In the genomic region with DNA sequence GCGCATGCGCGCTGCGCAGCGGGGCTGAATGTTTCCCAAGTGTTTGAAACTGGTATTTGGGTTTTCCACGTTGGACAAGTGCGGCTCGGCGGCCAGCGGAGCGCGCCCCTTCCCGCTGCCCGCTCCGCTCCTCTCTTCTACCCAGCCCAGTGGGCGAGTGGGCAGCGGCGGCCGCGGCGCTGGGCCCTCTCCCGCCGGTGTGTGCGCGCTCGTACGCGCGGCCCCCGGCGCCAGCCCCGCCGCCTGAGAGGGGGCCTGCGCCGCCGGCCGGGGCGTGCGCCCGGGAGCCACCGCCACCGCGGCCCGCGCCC, we compare ENCODE assay signal across 7 cellular contexts. TPM values are rescaled to one million over a fixed set of nuclear protein-coding genes. Genes with fewer than 3 reads are reported as not detected.
DNase-seq lines count a peak whose midpoint lies in the region; ATAC-seq and TF ChIP-seq lines count a peak whose summit lies in the region.

TSS of gene ING1 (plus strand) at position 59 of the 311 bp plus-strand sequence. CDS start 450 bp downstream, outside the sequence.

- H3K9me3 ChIP-seq in iPS-18a (ENCODE audit: control insufficient read depth, low read depth, low read length), result no peaks in the 10 kb centered on the region

- H3K4me3 Mint-ChIP-seq in activated CD8-positive, alpha-beta T cell treated with anti-CD3 and anti-CD28 coated beads for 36 hours, result peak within 1 kb of the TSS; percentile 98
- H3K4me3 Mint-ChIP-seq in stimulated activated memory B cell treated with anti-CD40 and anti-IgM and Interleukin-4, amounts not matched to agents 10 μg/mL and 1 μg/mL and 100 μg/mL, for 72 hours, result peak within 1 kb of the TSS; percentile 96

- no peak for TF ChIP-seq CTCF in activated CD8-positive, alpha-beta T cell treated with anti-CD3 and anti-CD28 coated beads for 36 hours (IDR thresholded peaks at IDR 0.05)

- H3K4me1 ChIP-seq in iPS-18a (ENCODE audit: control insufficient read depth, low read depth, low read length), result peaks cover 9% of the 10 kb centered on the region

- ATAC-seq in HG02798 (IDR thresholded peaks at IDR 0.05; ENCODE audit: poor library complexity, unreplicated experiment), result peak; percentile 0
- no peak for ATAC-seq in activated CD8-positive, alpha-beta T cell treated with anti-CD3 and anti-CD28 coated beads for 36 hours
- ATAC-seq in stimulated activated memory B cell treated with anti-CD40 and anti-IgM and Interleukin-4, amounts not matched to agents 10 μg/mL and 1 μg/mL and 100 μg/mL, for 72 hours, result no peak
- no peak for ATAC-seq in GM18909 (IDR thresholded peaks at IDR 0.05; ENCODE audit: poor library complexity, unreplicated experiment)

- no peaks in the 10 kb centered on the region for H3K36me3 ChIP-seq in iPS-18a (ENCODE audit: control insufficient read depth, low read depth, low read length)

- H3K27me3 Mint-ChIP-seq in activated CD8-positive, alpha-beta T cell treated with anti-CD3 and anti-CD28 coated beads for 36 hours, result no peaks in the 10 kb centered on the region
- no peaks in the 10 kb centered on the region for H3K27me3 Mint-ChIP-seq in stimulated activated memory B cell treated with anti-CD40 and anti-IgM and Interleukin-4, amounts not matched to agents 10 μg/mL and 1 μg/mL and 100 μg/mL, for 72 hours

- peak within 1 kb of the TSS; percentile 99 for H3K4me3 ChIP-seq in iPS-18a (ENCODE audit: low read length)

- intact Hi-C loops in activated CD8-positive, alpha-beta T cell treated with anti-CD3 and anti-CD28 coated beads for 36 hours (cut with micrococcal nuclease), result loop anchor here (5.0 to 10.0 kb wide), 2 partner anchors 101 to 199 kb away; no protein-coding TSS in a partner anchor

- POLR2A ChIA-PET in activated CD8-positive, alpha-beta T cell treated with anti-CD3 and anti-CD28 coated beads for 36 hours (lab: Charles Lee), result interaction anchor here (2.2 kb wide), 1 partner anchor 9 kb away, joined by 6 read pairs; no protein-coding TSS in a partner anchor

- peak within 1 kb of the TSS; percentile 100 for H3K9ac ChIP-seq in iPS-18a (ENCODE audit: low read length)

- H3K27ac ChIP-seq in iPS-18a (ENCODE audit: low read length), result peak within 1 kb of the TSS; percentile 98

- no peak for DNase-seq in activated CD8-positive, alpha-beta T cell treated with anti-CD3 and anti-CD28 coated beads for 36 hours
- DNase-seq in nucleus accumbens (lab: John Stamatoyannopoulos, UW) (no peak), COR-L47 (lab: John Stamatoyannopoulos, UW) (no peak)

- H3K36me3 Mint-ChIP-seq in activated CD8-positive, alpha-beta T cell treated with anti-CD3 and anti-CD28 coated beads for 36 hours (ENCODE audit: low read depth), result peaks cover 4% of the 10 kb centered on the region
- H3K36me3 Mint-ChIP-seq in stimulated activated memory B cell treated with anti-CD40 and anti-IgM and Interleukin-4, amounts not matched to agents 10 μg/mL and 1 μg/mL and 100 μg/mL, for 72 hours, result no peaks in the 10 kb centered on the region

- CTCF ChIA-PET in activated CD8-positive, alpha-beta T cell treated with anti-CD3 and anti-CD28 coated beads for 36 hours (lab: Charles Lee), result no interaction called here

- no peaks in the 10 kb centered on the region for H3K9me3 Mint-ChIP-seq in activated CD8-positive, alpha-beta T cell treated with anti-CD3 and anti-CD28 coated beads for 36 hours
- H3K9me3 Mint-ChIP-seq in stimulated activated memory B cell treated with anti-CD40 and anti-IgM and Interleukin-4, amounts not matched to agents 10 μg/mL and 1 μg/mL and 100 μg/mL, for 72 hours, result no peaks in the 10 kb centered on the region

- peak within 1 kb of the TSS; percentile 96 for H3K27ac Mint-ChIP-seq in activated CD8-positive, alpha-beta T cell treated with anti-CD3 and anti-CD28 coated beads for 36 hours
- peak within 1 kb of the TSS; percentile 93 for H3K27ac Mint-ChIP-seq in stimulated activated memory B cell treated with anti-CD40 and anti-IgM and Interleukin-4, amounts not matched to agents 10 μg/mL and 1 μg/mL and 100 μg/mL, for 72 hours

- peaks cover 22% of the 10 kb centered on the region for H3K4me1 Mint-ChIP-seq in activated CD8-positive, alpha-beta T cell treated with anti-CD3 and anti-CD28 coated beads for 36 hours (ENCODE audit: low read depth)
- H3K4me1 Mint-ChIP-seq in stimulated activated memory B cell treated with anti-CD40 and anti-IgM and Interleukin-4, amounts not matched to agents 10 μg/mL and 1 μg/mL and 100 μg/mL, for 72 hours, result peaks cover 24% of the 10 kb centered on the region

- H3K27me3 ChIP-seq in iPS-18a (ENCODE audit: control insufficient read depth, insufficient read depth, low read length), result no peaks in the 10 kb centered on the region

RNA-seq across cellular contexts. Expression of gene ING1, which starts in this region (rescaled TPM):
- total RNA-seq in activated CD8-positive, alpha-beta T cell treated with anti-CD3 and anti-CD28 coated beads for 36 hours, result 10 to 100 TPM; 22.0 to 22.2 TPM
